8 cellular contexts compared by ENCODE assay signal in the genomic region with DNA sequence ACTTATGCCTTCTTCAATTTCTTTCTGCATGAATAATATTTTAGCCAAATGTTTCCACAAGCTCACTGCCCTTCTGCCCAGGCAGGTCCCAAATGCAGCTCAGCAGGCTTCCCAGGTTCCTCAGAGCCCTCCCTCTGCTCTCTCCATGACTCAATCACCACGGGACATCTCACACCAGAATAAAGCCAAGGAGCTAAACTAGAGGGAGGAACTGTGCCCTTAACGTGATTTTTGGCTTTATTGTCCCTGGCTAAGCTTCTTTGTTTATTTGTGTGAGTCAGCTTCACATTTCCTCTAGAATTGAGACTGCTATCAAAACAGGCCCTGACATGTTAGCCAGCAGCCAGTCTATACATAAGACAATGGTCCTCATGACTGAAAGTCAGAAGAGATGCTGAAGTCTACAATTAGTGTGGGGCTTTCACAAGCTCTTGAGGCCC.
DNase-seq lines count a peak whose midpoint lies in the region; ATAC-seq and TF ChIP-seq lines count a peak whose summit lies in the region.
"Had no signal": no experiment of that assay in that cellular context is flagged by ENCODE, and none has a peak within 500 bp of the region (broad histone marks: within the 10 kb centered on the region; RNA-seq: fewer than 3 reads in every experiment).

No MANE protein-coding gene starts in this region.

- DNase-seq in choroid plexus epithelial cell (ENCODE audit: low read depth) (peak; percentile 85), stromal cell of bone marrow (ENCODE audit: low read depth) (peak; percentile 99), GM10266 (ENCODE audit: extremely low spot score) (no peak), NCI-H2029 treated with DMSO at 0.1 percent for 48 hours (lab: John Stamatoyannopoulos, UW) (no peak), putamen (ENCODE audit: low spot score) (no peak)

- TF ChIP-seq CTCF in choroid plexus epithelial cell (conservative IDR thresholded peaks at IDR 0.05; ENCODE audit: low read depth, low read length) (no peak), GM10266 (IDR thresholded peaks at IDR 0.05; ENCODE audit: control insufficient read depth, insufficient read depth, low read depth, missing control alignments) (no peak)

- peak overlapping the region; percentile 54 for H3K27ac ChIP-seq in HUES48 (ENCODE audit: low read depth, low read length)

- no peaks in the 10 kb centered on the region for H3K36me3 ChIP-seq in HUES48 (ENCODE audit: control insufficient read depth, insufficient read depth, low read length)

- H3K9ac ChIP-seq in HUES48 (ENCODE audit: low read depth, low read length) = no peak overlapping the region

- H3K4me3 ChIP-seq in HUES48 (ENCODE audit: low read depth, low read length) (no peak overlapping the region), choroid plexus epithelial cell (ENCODE audit: low read depth, low read length) (no peak overlapping the region)

- H3K27me3 ChIP-seq in HUES48 (ENCODE audit: control insufficient read depth, insufficient read depth, low read length) = no peaks in the 10 kb centered on the region

- H3K4me1 ChIP-seq in HUES48 (ENCODE audit: control insufficient read depth, insufficient read depth, low read length) = peaks cover 29% of the 10 kb centered on the region

- H3K9me3 ChIP-seq in HUES48 (ENCODE audit: control insufficient read depth, insufficient read depth, low read length) = no peaks in the 10 kb centered on the region

- peak; percentile 25 for ATAC-seq in GM21390 (IDR thresholded peaks at IDR 0.05; ENCODE audit: unreplicated experiment)
- ATAC-seq: activated CD4-positive, CD25-positive, alpha-beta regulatory T cell treated with anti-CD3 and anti-CD28 coated beads, Interleukin-2, amount 50 U/mL, for 24 hours had no signal

Comparison
In these comparisons a context has a peak if more than half of its experiments do, and no peak if none do; other contexts are left out.
1. DNase-seq: peak in choroid plexus epithelial cell (single experiment) and stromal cell of bone marrow (single experiment); none in GM10266 (single experiment), NCI-H2029 treated with DMSO at 0.1 percent for 48 hours (single experiment) and putamen (single experiment).